ENCODE assay signal across 17 cellular contexts in genomic region chr7:98128346-98128745, GRCh38. TPM values are rescaled to one million over a fixed set of nuclear protein-coding genes. Genes with fewer than 3 reads are reported as not detected.
DNase-seq lines count a peak whose midpoint lies in the region; ATAC-seq, FAIRE-seq and TF ChIP-seq lines count a peak whose summit lies in the region.
"Had no signal": no experiment of that assay in that cellular context is flagged by ENCODE, and none has a peak within 500 bp of the region (broad histone marks: within the 10 kb centered on the region; RNA-seq: fewer than 3 reads in every experiment).

No MANE protein-coding gene starts in this region.

- H3K36me3 ChIP-seq in PC-9 (ENCODE audit: low read depth) (no peaks in the 10 kb centered on the region), H1 (ENCODE audit: control insufficient read depth in 2 of 4, insufficient read depth in 4 of 4, low read length in 3 of 4) (no peaks in the 10 kb centered on the region), neutrophil (no peaks in the 10 kb centered on the region)

- H3K79me2 ChIP-seq in PC-9 (ENCODE audit: low read depth) (peaks cover 87% of the 10 kb centered on the region), H1 (ENCODE audit: control insufficient read depth in 1 of 2, insufficient read depth in 2 of 2, low read length in 2 of 2) (peaks cover 3 to 89% of the 10 kb centered on the region in 2 experiments; a peak in 3 of 4 replicates)

- H3K79me1 ChIP-seq in H1 (ENCODE audit: low read depth, low read length), result peaks cover 8% of the 10 kb centered on the region

- no peak overlapping the region for H4K8ac ChIP-seq in H1 (ENCODE audit: extremely low read depth, insufficient read depth, low read length)

- peak overlapping the region; percentile 79; the same call in 1 of the 2 replicates for H2AK5ac ChIP-seq in H1 (ENCODE audit: low read depth, low read length)

- no peak overlapping the region for H4K5ac ChIP-seq in H1 (ENCODE audit: insufficient read length, low read depth, low read length)

- FAIRE-seq in H1 (lab: Jason Lieb, UNC), result no peak
- no peak for FAIRE-seq in GM19239 (lab: Jason Lieb, UNC)
- FAIRE-seq: GM12878 had no signal

- no peak overlapping the region for H3K4me2 ChIP-seq in PC-9
- no peak overlapping the region for H3K4me2 ChIP-seq in H1 (ENCODE audit: insufficient read depth in 1 of 2, low read depth in 2 of 2, low read length in 2 of 2)

- H4K20me1 ChIP-seq in PC-9 (ENCODE audit: insufficient read depth) (no peaks in the 10 kb centered on the region), H1 (replicated peaks in 1 of 2; ENCODE audit: control insufficient read depth in 1 of 2, insufficient read depth in 2 of 2, low read length in 2 of 2) (peaks cover 0 to 14% of the 10 kb centered on the region in 2 experiments)

- no peak for TF ChIP-seq EP300 in H1 (IDR thresholded peaks at IDR 0.05; ENCODE audit: borderline replicate concordance in 1 of 2, low read depth in 2 of 2, low read length in 2 of 2)

- H3K4me1 ChIP-seq in PC-9 (replicated peaks; ENCODE audit: insufficient read depth) (peaks cover 37% of the 10 kb centered on the region), H1 (replicated peaks in 1 of 4; ENCODE audit: control insufficient read depth in 3 of 4, insufficient read depth in 4 of 4, low read length in 3 of 4) (peaks cover 2 to 7% (median 5%) of the 10 kb centered on the region in 4 experiments; a peak in 5 of 7 replicates), neutrophil (ENCODE audit: control insufficient read depth in 1 of 2, insufficient read depth in 1 of 2, low read depth in 1 of 2, low read length in 1 of 2) (peaks cover 98 to 99% of the 10 kb centered on the region in 2 experiments)

- no peak overlapping the region for H3K4me3 ChIP-seq in PC-9
- no peak overlapping the region for H3K4me3 ChIP-seq in H1 (ENCODE audit: extremely low read depth in 1 of 4, insufficient read depth in 2 of 4, low read depth in 3 of 4, low read length in 4 of 4)
- H3K4me3 ChIP-seq in neutrophil (ENCODE audit: low read depth in 1 of 2, low read length in 1 of 2), result no peak overlapping the region
- H3K4me3 ChIP-seq: GM12878 had no signal

- H3K27me3 ChIP-seq in PC-9 (ENCODE audit: insufficient read depth, low read depth), result no peaks in the 10 kb centered on the region
- no peaks in the 10 kb centered on the region for H3K27me3 ChIP-seq in H1 (replicated peaks in 1 of 4; ENCODE audit: control insufficient read depth in 3 of 4, extremely low read depth in 1 of 4, insufficient read depth in 3 of 4, low read length in 3 of 4)
- H3K27me3 ChIP-seq in neutrophil, result no peaks in the 10 kb centered on the region

- DNase-seq in PC-9 (no peak), H1 (ENCODE audit: low read depth in 1 of 2, low spot score in 2 of 2) (no peak), NOMO-1 treated with dmso at 0.1 percent for 144 hours (lab: John Stamatoyannopoulos, UW; ENCODE audit: unreplicated experiment) (no peak), GM19239 (ENCODE audit: insufficient read length, low spot score) (no peak)
- DNase-seq: Caco-2; CD4-positive, CD25-positive, alpha-beta regulatory T cell; CD8-positive, alpha-beta T cell; DMS79; EL; GDM1; GOT3; H7; HCEC 1CT had no signal

- H2BK15ac ChIP-seq in H1 (ENCODE audit: low read length), result no peak overlapping the region

- no TSS peak for BruUV-seq in PC-9 (replicated peaks; lab: Mats Ljungman, UMichigan)

- 0 out of 2 replicates have a peak overlapping the region, but pooled peaks have one; percentile 20 for H3K27ac ChIP-seq in PC-9
- H3K27ac ChIP-seq in H1 (ENCODE audit: low read depth, low read length), result no peak overlapping the region
- H3K27ac ChIP-seq in neutrophil, result peak overlapping the region; percentile 36
- H3K27ac ChIP-seq: C4-2B had no signal

- H2BK120ac ChIP-seq in H1 (replicated peaks; ENCODE audit: low read depth, low read length), result no peak overlapping the region

- no peak overlapping the region for H2BK5ac ChIP-seq in H1 (ENCODE audit: low read depth, low read length)

- no peak for ATAC-seq in GM18867 (IDR thresholded peaks at IDR 0.05; ENCODE audit: unreplicated experiment)
- ATAC-seq: CD8-positive, alpha-beta T cell; GM12878 had no signal

- CTCF ChIA-PET in PC-9 (lab: Charles Lee) (no interaction called here), H1 (lab: Charles Lee; ENCODE audit: partially characterized antibody) (no interaction called here)

- TF ChIP-seq RAD21 in H1 (IDR thresholded peaks at IDR 0.05 in 1 of 2, conservative IDR thresholded peaks at IDR 0.05 in 1 of 2; ENCODE audit: low read depth in 2 of 2, low read length in 2 of 2), result no peak

- H2BK20ac ChIP-seq in H1 (ENCODE audit: low read length), result no peak overlapping the region

- H2AFZ ChIP-seq in PC-9 (no peak overlapping the region), H1 (ENCODE audit: low read length) (no peak overlapping the region)

- no peak overlapping the region for H2BK12ac ChIP-seq in H1 (ENCODE audit: low read depth, low read length)

- POLR2A ChIA-PET in PC-9 (lab: Charles Lee; ENCODE audit: unreplicated experiment) (no interaction called here), H1 (lab: Charles Lee; ENCODE audit: partially characterized antibody) (no interaction called here)

- H3K23ac ChIP-seq in H1 (ENCODE audit: insufficient read length), result no peak overlapping the region

- intact Hi-C loops in PC-9 (cut with micrococcal nuclease; ENCODE audit: unreplicated experiment), result no loop called here

- no peak overlapping the region for H3K14ac ChIP-seq in H1 (ENCODE audit: insufficient read length)

- H3K23me2 ChIP-seq in H1 (ENCODE audit: low read depth, low read length), result no peaks in the 10 kb centered on the region

- H3K9me3 ChIP-seq in PC-9 (ENCODE audit: insufficient read depth, low read depth), result no peaks in the 10 kb centered on the region
- no peaks in the 10 kb centered on the region for H3K9me3 ChIP-seq in H1 (ENCODE audit: insufficient read depth in 2 of 2, low read depth in 1 of 2, low read length in 1 of 2)
- H3K9me3 ChIP-seq in neutrophil, result no peaks in the 10 kb centered on the region
- H3K9me3 ChIP-seq: Caco-2 had no signal

- H3K56ac ChIP-seq in H1 (replicated peaks; ENCODE audit: insufficient read length, low read depth, low read length), result no peak overlapping the region

- TF ChIP-seq POLR2A in H1 (IDR thresholded peaks at IDR 0.05; ENCODE audit: control extremely low read depth in 1 of 2, low read depth in 2 of 2, low read length in 2 of 2), result no peak

- no peak overlapping the region for H3K18ac ChIP-seq in H1 (ENCODE audit: extremely low read depth, low read length)

- H4K91ac ChIP-seq in H1 (replicated peaks; ENCODE audit: insufficient read length, low read length), result no peak overlapping the region

- no peak overlapping the region for H3K9ac ChIP-seq in H1 (replicated peaks in 1 of 4; ENCODE audit: extremely low read depth in 1 of 4, low read depth in 3 of 4, low read length in 3 of 4)

- peaks cover 33% of the 10 kb centered on the region for H3F3A ChIP-seq in PC-9 (ENCODE audit: insufficient read depth, low read depth)

- no peak overlapping the region for H3K4ac ChIP-seq in H1 (replicated peaks; ENCODE audit: insufficient read length, low read depth, low read length)

- WGBS in H1 (ENCODE audit: extremely low coverage in 1 of 2, insufficient coverage in 1 of 2, insufficient read length in 1 of 2, insufficient replicate concordance in 2 of 2, low coverage in 1 of 2, low lambda C conversion rate in 2 of 2, missing lambda C conversion rate in 1 of 2), 2 experiments, result 92% methylated on average over 8 of the region's 8 CpGs; no CpG with 5 or more reads in 1 of the 2 experiments

- no peak for TF ChIP-seq CTCF in PC-9 (conservative IDR thresholded peaks at IDR 0.05)
- TF ChIP-seq CTCF in H1 (IDR thresholded peaks at IDR 0.05; ENCODE audit: control extremely low read depth in 1 of 3, insufficient read depth in 1 of 3, low read depth in 1 of 3, low read length in 3 of 3), result no peak
- no peak for TF ChIP-seq CTCF in neutrophil (IDR thresholded peaks at IDR 0.05)

- no peaks in the 10 kb centered on the region for H3K9me2 ChIP-seq in PC-9 (ENCODE audit: insufficient read depth)

TF ChIP-seq in H1, 55 proteins besides CTCF, POLR2A, EP300 and RAD21:
- TF ChIP-seq RNF2 (IDR thresholded peaks at IDR 0.05; ENCODE audit: borderline replicate concordance, low read depth, low read length, missing control alignments, poor library complexity, severe bottlenecking) (no peak), SRF (IDR thresholded peaks at IDR 0.05; ENCODE audit: low read depth, low read length) (no peak), KDM5A (IDR thresholded peaks at IDR 0.05; ENCODE audit: low read length) (no peak), EGR1 (IDR thresholded peaks at IDR 0.05; ENCODE audit: borderline replicate concordance, low read depth, low read length) (no peak), RFX5 (IDR thresholded peaks at IDR 0.05; ENCODE audit: borderline replicate concordance, low read depth, low read length) (no peak)

RNA-seq across cellular contexts. Expression of gene LMTK2, which starts 21.7 kb away (rescaled TPM):
- 33.3 and 37.1 TPM in 2 replicates for total RNA-seq in PC-9 (2021)
- 26.8 and 30.7 TPM in 2 replicates for total RNA-seq in H1 (2021; fragmentation: NEBNext Ultra II Directional; extraction: Animal tissue kit (Norgen Biotek cat#: 25700))
- 9.7 and 11.3 TPM in 2 replicates for polyA plus RNA-seq in H1 (2011; rRNA removed)
- 8.8 TPM for polyA plus RNA-seq in H1 (2011; cell fraction: cytosol; rRNA removed)
- 15.7 TPM for polyA plus RNA-seq in H1 (2011; cell fraction: nucleus; rRNA removed)
- polyA plus RNA-seq in H1 (2012, experiment 1 of 2), result 11.1 to 13.4 TPM (median 12.7 TPM) in 4 replicates
- polyA plus RNA-seq in H1 (2012, experiment 2 of 2), result 3.1 TPM
- 17.8 TPM for polyA plus RNA-seq in H1 (2013, experiment 1 of 2)
- polyA plus RNA-seq in H1 (2013, experiment 2 of 2), result 19.3 TPM
- 18.6 and 20.3 TPM in 2 replicates for polyA minus RNA-seq in H1 (2011; rRNA and poly(A)+ RNA removed)
- polyA minus RNA-seq in H1 (2011; cell fraction: cytosol; rRNA and poly(A)+ RNA removed), result 17.8 TPM
- polyA minus RNA-seq in H1 (2011; cell fraction: nucleus; rRNA and poly(A)+ RNA removed), result 20.2 TPM
